Comparison of ENCODE assay signal across 8 cellular contexts in the genomic region with DNA sequence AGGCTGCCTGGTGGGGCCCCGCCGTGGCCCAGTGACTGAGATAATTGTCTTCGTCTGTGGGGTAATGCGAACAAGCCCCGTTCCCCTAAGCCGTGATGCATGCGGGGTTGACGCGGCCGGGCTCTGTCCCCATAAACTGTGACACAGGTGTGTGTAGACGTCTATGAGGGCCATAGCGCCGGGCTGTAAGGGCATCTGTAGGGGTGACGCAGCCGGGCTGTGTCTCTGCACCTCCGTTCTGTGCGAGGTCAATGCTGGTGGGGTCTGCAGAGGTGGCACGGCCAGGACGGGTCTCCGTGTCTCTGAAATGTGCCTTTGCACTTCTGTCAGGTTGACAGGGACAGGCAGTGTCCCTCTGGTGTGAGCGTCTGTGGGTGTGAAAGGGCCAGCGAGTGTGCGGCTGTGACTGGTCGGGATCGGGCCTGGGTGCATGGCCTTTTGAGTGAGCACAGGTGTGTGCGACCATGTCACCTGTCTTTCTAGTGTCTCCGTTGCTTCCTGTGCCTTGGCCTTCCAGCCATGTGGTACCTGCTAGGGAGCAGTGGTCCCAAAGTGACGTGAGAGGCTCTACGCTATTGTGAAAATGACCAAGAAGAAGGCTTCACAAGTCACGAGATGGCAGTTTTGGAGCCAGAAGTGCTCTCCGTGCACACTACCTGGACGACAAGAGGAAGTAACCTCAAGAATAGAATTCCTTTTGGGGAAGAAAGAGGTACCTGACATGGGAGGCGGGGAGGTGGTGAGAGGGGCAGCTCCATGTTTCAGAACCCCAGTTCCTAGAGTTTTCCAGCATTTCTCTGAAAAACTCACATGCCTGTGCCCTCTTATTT. TPM values are rescaled to one million over a fixed set of nuclear protein-coding genes. Genes with fewer than 3 reads are reported as not detected.
DNase-seq lines count a peak whose midpoint lies in the region; ATAC-seq and TF ChIP-seq lines count a peak whose summit lies in the region.

No MANE protein-coding gene starts in this region.

- peaks cover 31% of the 10 kb centered on the region for H3K4me1 ChIP-seq in testis

- WGBS in testis, 2 donors, result 15 to 20% methylated on average over 19 to 32 of the region's 33 CpGs

- peak overlapping the region in 1 of 2 donors; percentile 94 for H3K27ac ChIP-seq in testis

- H3K27me3 Mint-ChIP-seq in activated CD4-positive, alpha-beta T cell treated with anti-CD3 and anti-CD28 coated beads, Interleukin-2, amount 10 ng/mL, durations not matched to agents 7 days and 5 days, result no peaks in the 10 kb centered on the region
- H3K27me3 Mint-ChIP-seq in activated T-helper 2 cell treated with anti-CD3 and anti-CD28 coated beads, Interferon-gamma antibody, Interleukin-2, Interleukin-4, amounts not matched to agents 10 μg/mL and 5 μg/mL and 100 μg/mL, durations not matched to agents 14 hours and 24 hours and 36 hours (ENCODE audit: low read depth), result no peaks in the 10 kb centered on the region

- ATAC-seq in HG03039 (IDR thresholded peaks at IDR 0.05; ENCODE audit: unreplicated experiment), result no peak

- TF ChIP-seq CTCF in kidney epithelial cell (IDR thresholded peaks at IDR 0.05; ENCODE audit: insufficient read depth, low read length, poor library complexity, severe bottlenecking), result no peak
- no peak for TF ChIP-seq CTCF in testis (IDR thresholded peaks at IDR 0.05)
- TF ChIP-seq CTCF in GM10248 (IDR thresholded peaks at IDR 0.05; ENCODE audit: control extremely low read depth, extremely low read depth, low read depth, missing control alignments), result no peak

- TF ChIP-seq POLR2A in testis (IDR thresholded peaks at IDR 0.05), result no peak

- H3K4me1 Mint-ChIP-seq in activated CD4-positive, alpha-beta T cell treated with anti-CD3 and anti-CD28 coated beads, Interleukin-2, amount 10 ng/mL, durations not matched to agents 7 days and 5 days, result peaks cover 26% of the 10 kb centered on the region
- H3K4me1 Mint-ChIP-seq in activated T-helper 2 cell treated with anti-CD3 and anti-CD28 coated beads, Interferon-gamma antibody, Interleukin-2, Interleukin-4, amounts not matched to agents 10 μg/mL and 5 μg/mL and 100 μg/mL, durations not matched to agents 14 hours and 24 hours and 36 hours (ENCODE audit: low read depth), result peaks cover 13% of the 10 kb centered on the region

- POLR2A ChIA-PET in activated CD4-positive, alpha-beta T cell treated with anti-CD3 and anti-CD28 coated beads, Interleukin-2, amount 10 ng/mL, durations not matched to agents 7 days and 5 days (lab: Charles Lee), result no interaction called here
- POLR2A ChIA-PET in GM10248 (lab: Yijun Ruan, JAX), result no interaction called here

- CTCF ChIA-PET in activated CD4-positive, alpha-beta T cell treated with anti-CD3 and anti-CD28 coated beads, Interleukin-2, amount 10 ng/mL, durations not matched to agents 7 days and 5 days (lab: Charles Lee), result interaction anchor here (0.5 kb wide), 1 partner anchor 970 kb away, joined by 3 read pairs; no protein-coding TSS in a partner anchor
- CTCF ChIA-PET in GM10248 (lab: Yijun Ruan, JAX), result interaction anchor here (0.7 kb wide), 1 partner anchor 14 kb away, joined by 4 read pairs; no protein-coding TSS in a partner anchor

- H3K27me3 ChIP-seq in kidney epithelial cell (ENCODE audit: control insufficient read depth, insufficient read depth, low read length) (no peaks in the 10 kb centered on the region), testis (no peaks in the 10 kb centered on the region)

- H3K4me3 Mint-ChIP-seq in activated CD4-positive, alpha-beta T cell treated with anti-CD3 and anti-CD28 coated beads, Interleukin-2, amount 10 ng/mL, durations not matched to agents 7 days and 5 days, result peak overlapping the region; percentile 99
- peak overlapping the region; percentile 94 for H3K4me3 Mint-ChIP-seq in activated T-helper 2 cell treated with anti-CD3 and anti-CD28 coated beads, Interferon-gamma antibody, Interleukin-2, Interleukin-4, amounts not matched to agents 10 μg/mL and 5 μg/mL and 100 μg/mL, durations not matched to agents 14 hours and 24 hours and 36 hours (ENCODE audit: low read depth)

- peaks cover 34% of the 10 kb centered on the region for H3K9me3 Mint-ChIP-seq in activated CD4-positive, alpha-beta T cell treated with anti-CD3 and anti-CD28 coated beads, Interleukin-2, amount 10 ng/mL, durations not matched to agents 7 days and 5 days
- peaks cover 41% of the 10 kb centered on the region for H3K9me3 Mint-ChIP-seq in activated T-helper 2 cell treated with anti-CD3 and anti-CD28 coated beads, Interferon-gamma antibody, Interleukin-2, Interleukin-4, amounts not matched to agents 10 μg/mL and 5 μg/mL and 100 μg/mL, durations not matched to agents 14 hours and 24 hours and 36 hours

- H3K9me3 ChIP-seq in testis, result no peaks in the 10 kb centered on the region

- DNase-seq in activated CD4-positive, alpha-beta T cell treated with anti-CD3 and anti-CD28 coated beads, Interleukin-2, amount 10 ng/mL, durations not matched to agents 7 days and 5 days, result no peak
- DNase-seq in activated CD4-positive, alpha-beta T cell treated with anti-CD3 and anti-CD28 coated beads for 4 hours, result no peak
- no peak for DNase-seq in activated T-helper 2 cell treated with anti-CD3 and anti-CD28 coated beads, Interferon-gamma antibody, Interleukin-2, Interleukin-4, amounts not matched to agents 10 μg/mL and 5 μg/mL and 100 μg/mL, durations not matched to agents 14 hours and 24 hours and 36 hours (ENCODE audit: low spot score)
- DNase-seq in kidney epithelial cell (ENCODE audit: low read depth), result no peak
- no peak for DNase-seq in testis
- DNase-seq in GM10248 (ENCODE audit: extremely low spot score), result no peak
- DNase-seq in NCI-H128 (lab: John Stamatoyannopoulos, UW; ENCODE audit: unreplicated experiment), result no peak

- H3K36me3 Mint-ChIP-seq in activated CD4-positive, alpha-beta T cell treated with anti-CD3 and anti-CD28 coated beads, Interleukin-2, amount 10 ng/mL, durations not matched to agents 7 days and 5 days (ENCODE audit: low read depth), result peaks cover 58% of the 10 kb centered on the region
- H3K36me3 Mint-ChIP-seq in activated T-helper 2 cell treated with anti-CD3 and anti-CD28 coated beads, Interferon-gamma antibody, Interleukin-2, Interleukin-4, amounts not matched to agents 10 μg/mL and 5 μg/mL and 100 μg/mL, durations not matched to agents 14 hours and 24 hours and 36 hours (ENCODE audit: low read depth), result peaks cover 44% of the 10 kb centered on the region

- H3K27ac Mint-ChIP-seq in activated CD4-positive, alpha-beta T cell treated with anti-CD3 and anti-CD28 coated beads, Interleukin-2, amount 10 ng/mL, durations not matched to agents 7 days and 5 days, result peak overlapping the region; percentile 96
- peak overlapping the region; percentile 74 for H3K27ac Mint-ChIP-seq in activated T-helper 2 cell treated with anti-CD3 and anti-CD28 coated beads, Interferon-gamma antibody, Interleukin-2, Interleukin-4, amounts not matched to agents 10 μg/mL and 5 μg/mL and 100 μg/mL, durations not matched to agents 14 hours and 24 hours and 36 hours

- peak overlapping the region; percentile 58 for H3K4me3 ChIP-seq in kidney epithelial cell (ENCODE audit: low read depth, low read length)
- peak overlapping the region; percentile 54 to 67 for H3K4me3 ChIP-seq in testis

- no peaks in the 10 kb centered on the region for H3K36me3 ChIP-seq in kidney epithelial cell (ENCODE audit: control insufficient read depth, insufficient read depth, low read length)
- H3K36me3 ChIP-seq in testis (ENCODE audit: low read depth, missing control alignments), result no peaks in the 10 kb centered on the region

- intact Hi-C loops in activated T-helper 2 cell treated with anti-CD3 and anti-CD28 coated beads, Interferon-gamma antibody, Interleukin-2, Interleukin-4, amounts not matched to agents 10 μg/mL and 5 μg/mL and 100 μg/mL, durations not matched to agents 14 hours and 24 hours and 36 hours (cut with micrococcal nuclease), result loop anchor here (1.0 to 2.0 kb wide), 2 partner anchors 16 to 89 kb away; no protein-coding TSS in a partner anchor
- intact Hi-C loops in testis (cut with DNase I; ENCODE audit: low total_unique reads), result no loop called here

RNA-seq across cellular contexts. Expression of gene ZNF331, which starts 16.4 kb away (rescaled TPM):
- 10 to 100 TPM; 19.5 to 20.2 TPM for total RNA-seq in activated CD4-positive, alpha-beta T cell treated with anti-CD3 and anti-CD28 coated beads, Interleukin-2, amount 10 ng/mL, durations not matched to agents 7 days and 5 days
- total RNA-seq in activated T-helper 2 cell treated with anti-CD3 and anti-CD28 coated beads, Interferon-gamma antibody, Interleukin-2, Interleukin-4, amounts not matched to agents 10 μg/mL and 5 μg/mL and 100 μg/mL, durations not matched to agents 14 hours and 24 hours and 36 hours, result 15.7 and 18.3 TPM in 2 replicates
- 4.2 and 5.8 TPM in 2 replicates for total RNA-seq in kidney epithelial cell
- total RNA-seq in testis, result 10 to 100 TPM; 31.4 to 36.5 TPM
- polyA plus RNA-seq in testis (ENCODE audit: insufficient read depth, low read depth, low replicate concordance), result 26.5 TPM

RNA-seq across cellular contexts. Expression of gene ZNF813, which starts 54.1 kb away (rescaled TPM):
- 1 to 10 TPM; 4.6 to 6.8 TPM for total RNA-seq in activated CD4-positive, alpha-beta T cell treated with anti-CD3 and anti-CD28 coated beads, Interleukin-2, amount 10 ng/mL, durations not matched to agents 7 days and 5 days
- 3.4 TPM in 2 replicates for total RNA-seq in activated T-helper 2 cell treated with anti-CD3 and anti-CD28 coated beads, Interferon-gamma antibody, Interleukin-2, Interleukin-4, amounts not matched to agents 10 μg/mL and 5 μg/mL and 100 μg/mL, durations not matched to agents 14 hours and 24 hours and 36 hours
- total RNA-seq in kidney epithelial cell, result 2.9 and 3.9 TPM in 2 replicates
- 1 to 10 TPM; 4.6 to 4.8 TPM for total RNA-seq in testis
- polyA plus RNA-seq in testis (ENCODE audit: insufficient read depth, low read depth, low replicate concordance), result 2.0 TPM
